In the genomic region with DNA sequence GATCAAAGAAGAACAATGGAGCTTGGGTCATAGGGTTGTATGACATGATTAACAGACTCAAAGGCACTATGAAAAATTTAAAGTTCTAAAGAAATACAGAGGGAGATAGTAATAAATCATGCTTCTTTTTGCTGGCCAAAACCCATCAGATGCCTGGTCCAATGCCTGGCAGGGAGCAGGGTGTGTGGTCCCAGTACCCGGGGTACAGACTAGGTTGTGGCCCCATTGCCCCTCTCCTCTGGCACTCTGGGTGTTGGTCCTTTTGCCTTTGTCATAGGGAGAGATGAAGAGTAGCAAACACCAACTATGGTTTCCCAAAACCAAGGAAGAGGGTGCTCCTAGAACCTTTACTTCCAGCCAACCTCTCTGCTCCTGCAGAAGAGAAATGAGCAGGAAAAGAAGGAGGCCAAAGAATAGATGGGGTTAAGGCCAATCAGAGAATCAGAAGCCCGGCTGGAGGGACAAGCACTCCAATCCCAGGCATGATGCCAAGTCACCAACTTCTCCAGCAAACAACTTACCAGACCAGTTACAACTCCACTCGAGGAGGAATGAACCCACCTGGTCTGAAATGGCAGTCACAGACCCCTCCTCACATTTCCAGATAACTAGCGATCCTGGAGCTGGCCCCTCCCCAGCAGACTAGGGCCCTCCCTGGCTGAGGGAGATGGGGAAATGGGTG, we compare ENCODE assay signal across 13 cellular contexts.
DNase-seq lines count a peak whose midpoint lies in the region; ATAC-seq and TF ChIP-seq lines count a peak whose summit lies in the region.
"Had no signal": no experiment of that assay in that cellular context is flagged by ENCODE, and none has a peak within 500 bp of the region (broad histone marks: within the 10 kb centered on the region; RNA-seq: fewer than 3 reads in every experiment).

No MANE protein-coding gene starts in this region.

- ATAC-seq in GM18498 (IDR thresholded peaks at IDR 0.05; ENCODE audit: unreplicated experiment): no peak

- H3K4me2 ChIP-seq in parathyroid adenoma (ENCODE audit: low read length): peak overlapping the region; percentile 34

- DNase-seq in DMS53 (lab: John Stamatoyannopoulos, UW) (peak; percentile 8), DMS53 treated with DMSO at 0.1 percent for 48 hours (lab: John Stamatoyannopoulos, UW; ENCODE audit: unreplicated experiment) (no peak), NCI-H69 (lab: John Stamatoyannopoulos, UW) (peak; percentile 35), iPS DF 6.9 (ENCODE audit: low read depth, low spot score) (no peak), NCI-H748 (lab: John Stamatoyannopoulos, UW; ENCODE audit: unreplicated experiment) (no peak), NOMO-1 treated with dmso at 0.1 percent for 144 hours (lab: John Stamatoyannopoulos, UW; ENCODE audit: unreplicated experiment) (no peak)
- DNase-seq: DND-41, NCI-H1092 treated with DMSO at 0.1 percent for 48 hours, SIG-M5 had no signal

- H3K9me3 ChIP-seq in iPS DF 6.9 (ENCODE audit: control insufficient read depth, insufficient read depth, low read length): no peaks in the 10 kb centered on the region
- H3K9me3 ChIP-seq in parathyroid adenoma (ENCODE audit: control insufficient read depth, low read length): no peaks in the 10 kb centered on the region
- H3K9me3 ChIP-seq: thoracic aorta had no signal

- H2AFZ ChIP-seq in parathyroid adenoma: no peak overlapping the region

- WGBS in iPS DF 6.9 (ENCODE audit: insufficient coverage, insufficient read length): no CpG with 5 or more reads among the region's 4 CpGs

- H3K4me3 ChIP-seq in iPS DF 6.9 (ENCODE audit: low read length) (peak overlapping the region; percentile 13; the same call in 1 of the 2 replicates), parathyroid adenoma (ENCODE audit: low read depth, low read length) (no peak overlapping the region)

- TF ChIP-seq CTCF in parathyroid adenoma (IDR thresholded peaks at IDR 0.05): no peak

- H3K27ac ChIP-seq in iPS DF 6.9 (ENCODE audit: low read length): no peak overlapping the region
- H3K27ac ChIP-seq in parathyroid adenoma: peak overlapping the region; percentile 15
- H3K27ac ChIP-seq: GM23248, thoracic aorta had no signal

- H3K4me1 ChIP-seq in iPS DF 6.9 (ENCODE audit: control insufficient read depth, insufficient read depth, low read length) (peaks cover 9% of the 10 kb centered on the region), parathyroid adenoma (peaks cover 13% of the 10 kb centered on the region)

- peaks cover 2% of the 10 kb centered on the region for H3K79me2 ChIP-seq in parathyroid adenoma

- no peak overlapping the region for H3K9ac ChIP-seq in parathyroid adenoma
- H3K9ac ChIP-seq: GM23248 had no signal

- H3K27me3 ChIP-seq in iPS DF 6.9 (ENCODE audit: control insufficient read depth, insufficient read depth, low read length): no peaks in the 10 kb centered on the region; the same call in 1 of the 2 replicates
- no peaks in the 10 kb centered on the region for H3K27me3 ChIP-seq in parathyroid adenoma (ENCODE audit: control insufficient read depth, insufficient read depth, low read length)

- H3K36me3 ChIP-seq in iPS DF 6.9 (ENCODE audit: control insufficient read depth, insufficient read depth, low read length): peaks cover 3% of the 10 kb centered on the region; the same call in 1 of the 2 replicates
- no peaks in the 10 kb centered on the region for H3K36me3 ChIP-seq in parathyroid adenoma (ENCODE audit: control insufficient read depth, insufficient read depth, low read length)
- H3K36me3 ChIP-seq: thoracic aorta had no signal

Comparison
In these comparisons a context has a peak if more than half of its experiments do, and no peak if none do; other contexts are left out.
1. DNase-seq: peak in DMS53 (single experiment) and NCI-H69 (single experiment); none in DMS53 treated with DMSO at 0.1 percent for 48 hours (single experiment), iPS DF 6.9 (single experiment), NCI-H748 (single experiment) and NOMO-1 treated with dmso at 0.1 percent for 144 hours (single experiment).